8 cellular contexts compared by ENCODE assay signal in genomic region chr6:139534472-139535115, GRCh38.
DNase-seq lines count a peak whose midpoint lies in the region; ATAC-seq and TF ChIP-seq lines count a peak whose summit lies in the region.

No MANE protein-coding gene starts in this region.

- in situ Hi-C loops in KBM-7 (cut with MboI; ENCODE audit: low pct_unique_long_range_greater_than_20kb, low sequenced_read_pairs) = no loop called here

- 21 to 24% methylated on average over 5 of the region's 5 CpGs for WGBS in body of pancreas, 2 donors

- DNase-seq in KBM-7 (peak; percentile 51), body of pancreas (peak; percentile 34 to 68 (median 56)), NCI-H1417 treated with DMSO at 0.1 percent for 48 hours (lab: John Stamatoyannopoulos, UW) (no peak), T-helper 9 cell (no peak), nucleus accumbens (lab: John Stamatoyannopoulos, UW) (no peak), HuH-7.5 (ENCODE audit: low spot score) (no peak)

- intact Hi-C loops in body of pancreas (cut with DNase I) = no loop called here

- H3K27ac ChIP-seq in body of pancreas = peak overlapping the region; percentile 74 to 84 (median 81)
- peak overlapping the region; percentile 38 for H3K27ac ChIP-seq in neutrophil

- TF ChIP-seq POLR2A in body of pancreas (IDR thresholded peaks at IDR 0.05) = peak in 2 of 3 donors; percentile 33 to 35

- no peaks in the 10 kb centered on the region for H3K36me3 ChIP-seq in body of pancreas (replicated peaks in 1 of 2; ENCODE audit: insufficient read depth in 1 of 2, low read depth in 2 of 2)
- H3K36me3 ChIP-seq in neutrophil = no peaks in the 10 kb centered on the region

- H3K9me3 ChIP-seq in body of pancreas (no peaks in the 10 kb centered on the region), neutrophil (no peaks in the 10 kb centered on the region)

- ATAC-seq in GM18498 (IDR thresholded peaks at IDR 0.05; ENCODE audit: unreplicated experiment) (peak; percentile 66), body of pancreas (peak; percentile 73)

- no peaks in the 10 kb centered on the region for H3K27me3 ChIP-seq in body of pancreas
- no peaks in the 10 kb centered on the region for H3K27me3 ChIP-seq in neutrophil

- peaks cover 66% of the 10 kb centered on the region for H3K4me1 ChIP-seq in body of pancreas
- H3K4me1 ChIP-seq in neutrophil (ENCODE audit: control insufficient read depth in 1 of 2, insufficient read depth in 1 of 2, low read depth in 1 of 2, low read length in 1 of 2) = peaks cover 25 to 28% of the 10 kb centered on the region in 2 experiments

- no peak for TF ChIP-seq CTCF in body of pancreas (IDR thresholded peaks at IDR 0.05)
- TF ChIP-seq CTCF in neutrophil (IDR thresholded peaks at IDR 0.05) = no peak

- H3K4me3 ChIP-seq in body of pancreas (no peak overlapping the region), neutrophil (ENCODE audit: low read depth in 1 of 2, low read length in 1 of 2) (no peak overlapping the region)

Comparison
In these comparisons a context has a peak if more than half of its experiments do, and no peak if none do; other contexts are left out.
1. DNase-seq: peak in KBM-7 (single experiment) and body of pancreas (4 of 4); none in NCI-H1417 treated with DMSO at 0.1 percent for 48 hours (single experiment), T-helper 9 cell (single experiment), nucleus accumbens (0 of 56) and HuH-7.5 (single experiment).